In the genomic region with DNA sequence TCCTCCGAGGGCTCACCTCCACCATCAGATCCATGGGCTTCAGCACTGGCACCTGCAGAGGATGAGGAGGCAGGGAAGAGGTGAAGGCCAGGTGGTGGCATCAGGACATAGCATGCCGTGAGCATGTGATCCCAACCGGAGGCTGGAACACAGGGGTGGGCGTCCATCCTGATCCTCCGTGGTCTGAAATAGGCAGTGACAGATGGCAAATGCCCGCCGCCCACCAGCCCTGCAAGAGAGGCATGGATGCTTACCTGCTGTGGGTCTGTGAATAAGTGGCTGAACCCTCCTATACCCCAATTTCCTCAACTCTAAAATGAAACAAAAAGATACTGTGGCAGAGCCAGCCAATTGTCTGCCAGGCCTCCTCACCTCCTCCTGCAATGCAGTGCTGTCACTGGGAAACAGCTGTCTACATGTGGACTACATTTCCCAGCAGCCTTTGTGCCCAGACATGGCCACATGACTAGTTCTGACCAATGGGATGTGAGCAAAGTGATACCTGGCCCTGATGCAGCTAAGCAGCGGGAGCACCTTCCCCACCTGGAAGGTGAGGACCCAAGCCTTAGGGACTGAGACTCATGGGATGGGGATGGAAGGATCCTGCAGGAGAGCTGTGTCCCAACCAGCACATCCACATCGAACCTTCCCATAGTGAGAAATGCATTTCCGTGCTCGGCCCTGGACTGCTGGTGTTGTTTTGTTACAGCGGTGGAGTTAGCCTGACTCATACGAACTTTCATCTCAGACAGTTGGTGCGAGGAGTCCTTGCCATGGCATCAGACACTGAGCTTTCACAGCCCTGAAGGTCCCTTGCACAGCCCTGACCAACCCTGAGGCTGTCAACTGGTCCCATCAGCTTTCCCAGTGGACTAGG, we compare ENCODE assay signal across 8 cellular contexts.
DNase-seq lines count a peak whose midpoint lies in the region; ATAC-seq and TF ChIP-seq lines count a peak whose summit lies in the region.

No MANE protein-coding gene starts in this region.

- WGBS in SK-N-SH (ENCODE audit: low lambda C conversion rate), result 56% methylated on average over 9 of the region's 14 CpGs
- WGBS in heart right ventricle, 2 donors, result 84% methylated on average over 14 of the region's 14 CpGs

- TF ChIP-seq RAD21 in SK-N-SH (IDR thresholded peaks at IDR 0.05; ENCODE audit: low read length), result no peak

- H2AFZ ChIP-seq in SK-N-SH (ENCODE audit: low read depth), result no peak overlapping the region

- TF ChIP-seq EP300 in SK-N-SH (IDR thresholded peaks at IDR 0.05; ENCODE audit: borderline replicate concordance in 1 of 2, low read depth in 1 of 2, low read length in 1 of 2), result no peak

- no peaks in the 10 kb centered on the region for H3K4me1 ChIP-seq in SK-N-SH (ENCODE audit: control insufficient read depth in 1 of 2, insufficient read depth in 2 of 2, low read depth in 1 of 2, low read length in 1 of 2)
- H3K4me1 ChIP-seq in heart right ventricle, result no peaks in the 10 kb centered on the region
- H3K4me1 ChIP-seq in effector memory CD4-positive, alpha-beta T cell (ENCODE audit: control insufficient read depth, insufficient read depth, low read length, poor library complexity, severe bottlenecking), result no peaks in the 10 kb centered on the region

- DNase-seq in AG08396 (ENCODE audit: low spot score) (peak; percentile 71), GM03348 (ENCODE audit: low spot score) (peak; percentile 72), SK-N-SH (peak; percentile 83), heart right ventricle (no peak), coronary artery (ENCODE audit: low spot score) (no peak), KG1 (lab: John Stamatoyannopoulos, UW) (no peak)
- DNase-seq in effector memory CD4-positive, alpha-beta T cell, result no peak

- H3K9me2 ChIP-seq in SK-N-SH, result no peaks in the 10 kb centered on the region

- no peak overlapping the region for H3K4me3 ChIP-seq in SK-N-SH (ENCODE audit: low read depth in 2 of 2, low read length in 1 of 2)
- no peak overlapping the region for H3K4me3 ChIP-seq in heart right ventricle
- H3K4me3 ChIP-seq in coronary artery, result no peak overlapping the region
- no peak overlapping the region for H3K4me3 ChIP-seq in effector memory CD4-positive, alpha-beta T cell (ENCODE audit: insufficient read depth, low read depth, low read length, poor library complexity, severe bottlenecking)

- H3K9ac ChIP-seq in SK-N-SH, result no peak overlapping the region

- no peaks in the 10 kb centered on the region for H3K9me3 ChIP-seq in SK-N-SH
- H3K9me3 ChIP-seq in heart right ventricle, result no peaks in the 10 kb centered on the region
- H3K9me3 ChIP-seq in effector memory CD4-positive, alpha-beta T cell (ENCODE audit: control insufficient read depth, low read length), result no peaks in the 10 kb centered on the region

- no peaks in the 10 kb centered on the region for H4K20me1 ChIP-seq in SK-N-SH (ENCODE audit: insufficient read depth)

- H3K79me2 ChIP-seq in SK-N-SH (ENCODE audit: insufficient read depth), result no peaks in the 10 kb centered on the region

- POLR2A ChIA-PET in SK-N-SH (lab: Yijun Ruan, JAX), result no interaction called here

- no peak overlapping the region for H3K4me2 ChIP-seq in SK-N-SH

- CTCF ChIA-PET in SK-N-SH (lab: Yijun Ruan, JAX), result interaction anchor here (0.8 to 1.8 kb wide), 5 partner anchors 16 to 375 kb away, joined by 3 to 6 read pairs (median 4); no protein-coding TSS in a partner anchor

- no peaks in the 10 kb centered on the region for H3F3A ChIP-seq in SK-N-SH (replicated peaks; ENCODE audit: insufficient read depth)

- H3K27me3 ChIP-seq in SK-N-SH (ENCODE audit: insufficient read depth) (no peaks in the 10 kb centered on the region; the same call in 1 of the 2 replicates), heart right ventricle (peaks cover 0 to 40% (median 12%) of the 10 kb centered on the region in 7 donors)
- H3K27me3 ChIP-seq in effector memory CD4-positive, alpha-beta T cell (replicated peaks; ENCODE audit: control insufficient read depth, insufficient read depth, low read length, poor library complexity, severe bottlenecking), result no peaks in the 10 kb centered on the region

- H3K36me3 ChIP-seq in SK-N-SH (replicated peaks in 1 of 2; ENCODE audit: control insufficient read depth in 1 of 2, insufficient read depth in 2 of 2, low read length in 1 of 2) (no peaks in the 10 kb centered on the region), heart right ventricle (no peaks in the 10 kb centered on the region)
- no peaks in the 10 kb centered on the region for H3K36me3 ChIP-seq in effector memory CD4-positive, alpha-beta T cell (ENCODE audit: control insufficient read depth, insufficient read depth, low read length)

- intact Hi-C loops in heart right ventricle (cut with DNase I), result no loop called here

- ATAC-seq in HG03457 (IDR thresholded peaks at IDR 0.05; ENCODE audit: unreplicated experiment), result peak; percentile 63
- peak in 5 of 8 donors; percentile 15 to 55 (median 45) for ATAC-seq in heart right ventricle

- no peak overlapping the region for H3K27ac ChIP-seq in SK-N-SH (ENCODE audit: low read depth in 2 of 2, low read length in 1 of 2)
- no peak overlapping the region for H3K27ac ChIP-seq in heart right ventricle
- no peak overlapping the region for H3K27ac ChIP-seq in coronary artery
- H3K27ac ChIP-seq in effector memory CD4-positive, alpha-beta T cell (ENCODE audit: insufficient read depth, low read length, poor library complexity, severe bottlenecking), result no peak overlapping the region

- TF ChIP-seq CTCF in SK-N-SH (IDR thresholded peaks at IDR 0.05) (no peak), heart right ventricle (IDR thresholded peaks at IDR 0.05) (no peak), coronary artery (IDR thresholded peaks at IDR 0.05) (no peak)

TF ChIP-seq in SK-N-SH, 30 proteins besides CTCF, POLR2A, EP300 and RAD21:
- TF ChIP-seq, protein P1, sequence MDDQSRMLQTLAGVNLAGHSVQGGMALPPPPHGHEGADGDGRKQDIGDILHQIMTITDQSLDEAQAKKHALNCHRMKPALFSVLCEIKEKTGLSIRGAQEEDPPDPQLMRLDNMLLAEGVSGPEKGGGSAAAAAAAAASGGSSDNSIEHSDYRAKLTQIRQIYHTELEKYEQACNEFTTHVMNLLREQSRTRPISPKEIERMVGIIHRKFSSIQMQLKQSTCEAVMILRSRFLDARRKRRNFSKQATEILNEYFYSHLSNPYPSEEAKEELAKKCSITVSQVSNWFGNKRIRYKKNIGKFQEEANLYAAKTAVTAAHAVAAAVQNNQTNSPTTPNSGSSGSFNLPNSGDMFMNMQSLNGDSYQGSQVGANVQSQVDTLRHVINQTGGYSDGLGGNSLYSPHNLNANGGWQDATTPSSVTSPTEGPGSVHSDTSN (IDR thresholded peaks at IDR 0.05), result no peak
- TF ChIP-seq, protein P2, sequence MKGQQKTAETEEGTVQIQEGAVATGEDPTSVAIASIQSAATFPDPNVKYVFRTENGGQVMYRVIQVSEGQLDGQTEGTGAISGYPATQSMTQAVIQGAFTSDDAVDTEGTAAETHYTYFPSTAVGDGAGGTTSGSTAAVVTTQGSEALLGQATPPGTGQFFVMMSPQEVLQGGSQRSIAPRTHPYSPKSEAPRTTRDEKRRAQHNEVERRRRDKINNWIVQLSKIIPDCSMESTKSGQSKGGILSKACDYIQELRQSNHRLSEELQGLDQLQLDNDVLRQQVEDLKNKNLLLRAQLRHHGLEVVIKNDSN (IDR thresholded peaks at IDR 0.05; ENCODE audit: borderline replicate concordance, low read depth), result peak; percentile 89

Comparison
In these comparisons a context has a peak if more than half of its experiments do, and no peak if none do; other contexts are left out.
1. DNase-seq: peak in AG08396 (single experiment), GM03348 (single experiment) and SK-N-SH (single experiment); none in heart right ventricle (0 of 2), coronary artery (single experiment), KG1 (single experiment) and effector memory CD4-positive, alpha-beta T cell (0 of 3).